In the genomic region with DNA sequence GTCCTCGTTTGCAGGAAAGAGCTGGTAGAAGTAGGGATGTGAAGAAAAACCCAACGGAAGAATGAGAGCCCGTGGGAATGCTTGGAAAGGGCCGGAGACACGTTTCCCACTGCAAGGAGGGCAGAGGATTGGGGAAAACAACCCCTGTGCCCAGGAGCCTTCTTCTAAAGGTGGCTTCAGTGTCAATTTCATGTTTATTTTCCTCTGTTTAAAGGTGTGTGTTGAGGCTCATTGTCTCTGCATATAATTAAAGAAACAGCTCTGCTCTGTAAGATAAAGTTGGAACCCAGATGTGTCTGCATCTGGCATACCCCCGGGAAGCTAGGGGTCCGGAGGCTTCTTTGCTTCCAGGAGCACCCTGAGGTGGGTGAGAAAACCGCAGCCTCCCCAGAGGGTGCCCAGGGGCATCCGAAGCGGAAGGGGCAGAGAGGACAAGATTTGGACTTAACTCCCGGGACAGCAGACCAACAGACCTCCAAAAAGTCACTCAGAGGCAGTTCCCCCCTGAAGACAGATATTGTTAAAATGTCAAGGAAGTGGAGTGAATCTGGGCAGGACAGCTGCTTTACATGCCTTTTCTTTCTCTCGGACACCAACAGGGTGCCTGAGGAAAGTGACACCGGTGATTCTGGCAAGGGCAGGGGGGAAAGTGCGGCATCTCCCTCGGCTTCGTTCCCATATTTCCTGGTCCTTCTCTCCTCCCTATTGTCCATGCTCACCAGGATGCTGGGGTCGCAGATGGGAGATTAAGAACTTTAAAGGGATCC, we compare ENCODE assay signal across 1 cellular context.
TF ChIP-seq lines count a peak whose summit lies in the region.

No MANE protein-coding gene starts in this region.

TF ChIP-seq in H1, 55 proteins besides CTCF, POLR2A, EP300 and RAD21:
- TF ChIP-seq, protein P1, sequence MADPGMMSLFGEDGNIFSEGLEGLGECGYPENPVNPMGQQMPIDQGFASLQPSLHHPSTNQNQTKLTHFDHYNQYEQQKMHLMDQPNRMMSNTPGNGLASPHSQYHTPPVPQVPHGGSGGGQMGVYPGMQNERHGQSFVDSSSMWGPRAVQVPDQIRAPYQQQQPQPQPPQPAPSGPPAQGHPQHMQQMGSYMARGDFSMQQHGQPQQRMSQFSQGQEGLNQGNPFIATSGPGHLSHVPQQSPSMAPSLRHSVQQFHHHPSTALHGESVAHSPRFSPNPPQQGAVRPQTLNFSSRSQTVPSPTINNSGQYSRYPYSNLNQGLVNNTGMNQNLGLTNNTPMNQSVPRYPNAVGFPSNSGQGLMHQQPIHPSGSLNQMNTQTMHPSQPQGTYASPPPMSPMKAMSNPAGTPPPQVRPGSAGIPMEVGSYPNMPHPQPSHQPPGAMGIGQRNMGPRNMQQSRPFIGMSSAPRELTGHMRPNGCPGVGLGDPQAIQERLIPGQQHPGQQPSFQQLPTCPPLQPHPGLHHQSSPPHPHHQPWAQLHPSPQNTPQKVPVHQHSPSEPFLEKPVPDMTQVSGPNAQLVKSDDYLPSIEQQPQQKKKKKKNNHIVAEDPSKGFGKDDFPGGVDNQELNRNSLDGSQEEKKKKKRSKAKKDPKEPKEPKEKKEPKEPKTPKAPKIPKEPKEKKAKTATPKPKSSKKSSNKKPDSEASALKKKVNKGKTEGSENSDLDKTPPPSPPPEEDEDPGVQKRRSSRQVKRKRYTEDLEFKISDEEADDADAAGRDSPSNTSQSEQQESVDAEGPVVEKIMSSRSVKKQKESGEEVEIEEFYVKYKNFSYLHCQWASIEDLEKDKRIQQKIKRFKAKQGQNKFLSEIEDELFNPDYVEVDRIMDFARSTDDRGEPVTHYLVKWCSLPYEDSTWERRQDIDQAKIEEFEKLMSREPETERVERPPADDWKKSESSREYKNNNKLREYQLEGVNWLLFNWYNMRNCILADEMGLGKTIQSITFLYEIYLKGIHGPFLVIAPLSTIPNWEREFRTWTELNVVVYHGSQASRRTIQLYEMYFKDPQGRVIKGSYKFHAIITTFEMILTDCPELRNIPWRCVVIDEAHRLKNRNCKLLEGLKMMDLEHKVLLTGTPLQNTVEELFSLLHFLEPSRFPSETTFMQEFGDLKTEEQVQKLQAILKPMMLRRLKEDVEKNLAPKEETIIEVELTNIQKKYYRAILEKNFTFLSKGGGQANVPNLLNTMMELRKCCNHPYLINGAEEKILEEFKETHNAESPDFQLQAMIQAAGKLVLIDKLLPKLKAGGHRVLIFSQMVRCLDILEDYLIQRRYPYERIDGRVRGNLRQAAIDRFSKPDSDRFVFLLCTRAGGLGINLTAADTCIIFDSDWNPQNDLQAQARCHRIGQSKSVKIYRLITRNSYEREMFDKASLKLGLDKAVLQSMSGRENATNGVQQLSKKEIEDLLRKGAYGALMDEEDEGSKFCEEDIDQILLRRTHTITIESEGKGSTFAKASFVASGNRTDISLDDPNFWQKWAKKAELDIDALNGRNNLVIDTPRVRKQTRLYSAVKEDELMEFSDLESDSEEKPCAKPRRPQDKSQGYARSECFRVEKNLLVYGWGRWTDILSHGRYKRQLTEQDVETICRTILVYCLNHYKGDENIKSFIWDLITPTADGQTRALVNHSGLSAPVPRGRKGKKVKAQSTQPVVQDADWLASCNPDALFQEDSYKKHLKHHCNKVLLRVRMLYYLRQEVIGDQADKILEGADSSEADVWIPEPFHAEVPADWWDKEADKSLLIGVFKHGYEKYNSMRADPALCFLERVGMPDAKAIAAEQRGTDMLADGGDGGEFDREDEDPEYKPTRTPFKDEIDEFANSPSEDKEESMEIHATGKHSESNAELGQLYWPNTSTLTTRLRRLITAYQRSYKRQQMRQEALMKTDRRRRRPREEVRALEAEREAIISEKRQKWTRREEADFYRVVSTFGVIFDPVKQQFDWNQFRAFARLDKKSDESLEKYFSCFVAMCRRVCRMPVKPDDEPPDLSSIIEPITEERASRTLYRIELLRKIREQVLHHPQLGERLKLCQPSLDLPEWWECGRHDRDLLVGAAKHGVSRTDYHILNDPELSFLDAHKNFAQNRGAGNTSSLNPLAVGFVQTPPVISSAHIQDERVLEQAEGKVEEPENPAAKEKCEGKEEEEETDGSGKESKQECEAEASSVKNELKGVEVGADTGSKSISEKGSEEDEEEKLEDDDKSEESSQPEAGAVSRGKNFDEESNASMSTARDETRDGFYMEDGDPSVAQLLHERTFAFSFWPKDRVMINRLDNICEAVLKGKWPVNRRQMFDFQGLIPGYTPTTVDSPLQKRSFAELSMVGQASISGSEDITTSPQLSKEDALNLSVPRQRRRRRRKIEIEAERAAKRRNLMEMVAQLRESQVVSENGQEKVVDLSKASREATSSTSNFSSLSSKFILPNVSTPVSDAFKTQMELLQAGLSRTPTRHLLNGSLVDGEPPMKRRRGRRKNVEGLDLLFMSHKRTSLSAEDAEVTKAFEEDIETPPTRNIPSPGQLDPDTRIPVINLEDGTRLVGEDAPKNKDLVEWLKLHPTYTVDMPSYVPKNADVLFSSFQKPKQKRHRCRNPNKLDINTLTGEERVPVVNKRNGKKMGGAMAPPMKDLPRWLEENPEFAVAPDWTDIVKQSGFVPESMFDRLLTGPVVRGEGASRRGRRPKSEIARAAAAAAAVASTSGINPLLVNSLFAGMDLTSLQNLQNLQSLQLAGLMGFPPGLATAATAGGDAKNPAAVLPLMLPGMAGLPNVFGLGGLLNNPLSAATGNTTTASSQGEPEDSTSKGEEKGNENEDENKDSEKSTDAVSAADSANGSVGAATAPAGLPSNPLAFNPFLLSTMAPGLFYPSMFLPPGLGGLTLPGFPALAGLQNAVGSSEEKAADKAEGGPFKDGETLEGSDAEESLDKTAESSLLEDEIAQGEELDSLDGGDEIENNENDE (IDR thresholded peaks at IDR 0.05; ENCODE audit: insufficient replicate concordance, low read length), result no peak
- no peak for TF ChIP-seq CTBP2 (IDR thresholded peaks at IDR 0.05; ENCODE audit: borderline replicate concordance, insufficient read depth, insufficient read length, low read length)
- TF ChIP-seq SUZ12 (IDR thresholded peaks at IDR 0.05; ENCODE audit: low read length), result peak; percentile 51; the same call in 1 of the 2 replicates
- TF ChIP-seq RNF2 (IDR thresholded peaks at IDR 0.05; ENCODE audit: borderline replicate concordance, low read depth, low read length, missing control alignments, poor library complexity, severe bottlenecking), result peak; percentile 77
- TF ChIP-seq, protein P2, sequence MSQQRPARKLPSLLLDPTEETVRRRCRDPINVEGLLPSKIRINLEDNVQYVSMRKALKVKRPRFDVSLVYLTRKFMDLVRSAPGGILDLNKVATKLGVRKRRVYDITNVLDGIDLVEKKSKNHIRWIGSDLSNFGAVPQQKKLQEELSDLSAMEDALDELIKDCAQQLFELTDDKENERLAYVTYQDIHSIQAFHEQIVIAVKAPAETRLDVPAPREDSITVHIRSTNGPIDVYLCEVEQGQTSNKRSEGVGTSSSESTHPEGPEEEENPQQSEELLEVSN (IDR thresholded peaks at IDR 0.05), result no peak
- no peak for TF ChIP-seq HDAC6 (IDR thresholded peaks at IDR 0.05; ENCODE audit: low read depth, low read length)
- no peak for TF ChIP-seq FOSL1 (IDR thresholded peaks at IDR 0.05; ENCODE audit: insufficient read depth, low read depth, low read length)
- no peak for TF ChIP-seq TBP (IDR thresholded peaks at IDR 0.05; ENCODE audit: low read depth, low read length)
- no peak for TF ChIP-seq SP1 (IDR thresholded peaks at IDR 0.05; ENCODE audit: low read depth, low read length)
- TF ChIP-seq, protein P3, sequence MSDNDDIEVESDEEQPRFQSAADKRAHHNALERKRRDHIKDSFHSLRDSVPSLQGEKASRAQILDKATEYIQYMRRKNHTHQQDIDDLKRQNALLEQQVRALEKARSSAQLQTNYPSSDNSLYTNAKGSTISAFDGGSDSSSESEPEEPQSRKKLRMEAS (IDR thresholded peaks at IDR 0.05), result no peak
- TF ChIP-seq RFX5 (IDR thresholded peaks at IDR 0.05; ENCODE audit: borderline replicate concordance, low read depth, low read length), result no peak
- TF ChIP-seq, protein P4, sequence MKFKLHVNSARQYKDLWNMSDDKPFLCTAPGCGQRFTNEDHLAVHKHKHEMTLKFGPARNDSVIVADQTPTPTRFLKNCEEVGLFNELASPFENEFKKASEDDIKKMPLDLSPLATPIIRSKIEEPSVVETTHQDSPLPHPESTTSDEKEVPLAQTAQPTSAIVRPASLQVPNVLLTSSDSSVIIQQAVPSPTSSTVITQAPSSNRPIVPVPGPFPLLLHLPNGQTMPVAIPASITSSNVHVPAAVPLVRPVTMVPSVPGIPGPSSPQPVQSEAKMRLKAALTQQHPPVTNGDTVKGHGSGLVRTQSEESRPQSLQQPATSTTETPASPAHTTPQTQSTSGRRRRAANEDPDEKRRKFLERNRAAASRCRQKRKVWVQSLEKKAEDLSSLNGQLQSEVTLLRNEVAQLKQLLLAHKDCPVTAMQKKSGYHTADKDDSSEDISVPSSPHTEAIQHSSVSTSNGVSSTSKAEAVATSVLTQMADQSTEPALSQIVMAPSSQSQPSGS (IDR thresholded peaks at IDR 0.05; ENCODE audit: low read length), result no peak
- no peak for TF ChIP-seq TAF7 (optimal IDR thresholded peaks at IDR 0.05; ENCODE audit: borderline replicate concordance, low read depth, low read length)
